In genomic region chr16:27826893-27827289, GRCh38 we compare ENCODE assay signal across 28 cellular contexts.
"Had no signal": no experiment of that assay in that cellular context is flagged by ENCODE, and none has a peak within 500 bp of the region (broad histone marks: within the 10 kb centered on the region; RNA-seq: fewer than 3 reads in every experiment).

No MANE protein-coding gene starts in this region.

- FAIRE-seq: endometrium, keratinocyte had no signal

- DNase-seq: cortex of kidney; effector memory CD8-positive, alpha-beta T cell; erythroblast; esophagus squamous epithelium; foreskin melanocyte; glutamatergic neuron; heart right ventricle; hippocampal formation; immature natural killer cell; left ventricle myocardium superior; lower lobe of right lung; nucleus accumbens; psoas muscle; right cardiac atrium; stimulated activated CD4-positive, alpha-beta T cell treated with anti-CD3 and anti-CD28 coated beads, Interleukin-12 subunit alpha, Interleukin-12 subunit beta, amount 100 ng/mL, for 4 hours; stimulated activated CD4-positive, alpha-beta T cell treated with anti-CD3 and anti-CD28 coated beads, Interleukin-1b, Interleukin-23, amount 100 ng/mL, for 48 hours; stimulated activated CD4-positive, alpha-beta T cell treated with anti-CD3 and anti-CD28 coated beads, Interleukin-4, amount 100 ng/mL, for 1 hour; stimulated activated CD8-positive, alpha-beta memory T cell treated with anti-CD3 and anti-CD28 coated beads, Interleukin-4, amount 100 ng/mL, for 48 hours; stimulated activated naive CD4-positive, alpha-beta T cell; stimulated activated naive CD8-positive, alpha-beta T cell treated with anti-CD3 and anti-CD28 coated beads, Interleukin-15, amount 100 ng/mL, for 72 hours; testis; tibial artery had no signal

- H3K27ac Mint-ChIP-seq: effector memory CD8-positive, alpha-beta T cell; immature natural killer cell; natural killer cell treated with Interleukin-12 subunit alpha and Interleukin-12 subunit beta and Interleukin-15 and Interleukin-18, amount 100 ng/mL, for 72 hours; stimulated activated naive CD8-positive, alpha-beta T cell treated with anti-CD3 and anti-CD28 coated beads, Interleukin-15, amount 100 ng/mL, for 72 hours; type B pancreatic cell had no signal

- H3K4me1 ChIP-seq: esophagus squamous epithelium, heart right ventricle, lower lobe of right lung, psoas muscle, testis, tibial artery had no signal

- H3K36me3 ChIP-seq: esophagus squamous epithelium, heart right ventricle, lower lobe of right lung, tibial artery had no signal

- H3K4me2 ChIP-seq: smooth muscle cell had no signal

- H3K36me3 Mint-ChIP-seq: natural killer cell treated with Interleukin-12 subunit alpha and Interleukin-12 subunit beta and Interleukin-15 and Interleukin-18, amount 100 ng/mL, for 72 hours; type B pancreatic cell had no signal

- H3K27me3 ChIP-seq: testis, tibial artery had no signal

- H3K4me3 Mint-ChIP-seq: effector memory CD8-positive, alpha-beta T cell; immature natural killer cell; natural killer cell treated with Interleukin-12 subunit alpha and Interleukin-12 subunit beta and Interleukin-15 and Interleukin-18, amount 100 ng/mL, for 72 hours; neural crest cell; stimulated activated naive CD8-positive, alpha-beta T cell treated with anti-CD3 and anti-CD28 coated beads, Interleukin-15, amount 100 ng/mL, for 72 hours; type B pancreatic cell had no signal

- H3K9me3 Mint-ChIP-seq: natural killer cell treated with Interleukin-12 subunit alpha and Interleukin-12 subunit beta and Interleukin-15 and Interleukin-18, amount 100 ng/mL, for 72 hours had no signal

- ATAC-seq: effector memory CD8-positive, alpha-beta T cell; heart right ventricle; left ventricle myocardium superior; lower lobe of right lung; natural killer cell treated with Interleukin-12 subunit alpha and Interleukin-12 subunit beta and Interleukin-15 and Interleukin-18, amount 100 ng/mL, for 72 hours; psoas muscle; right cardiac atrium; stimulated activated naive CD8-positive, alpha-beta T cell treated with anti-CD3 and anti-CD28 coated beads, Interleukin-15, amount 100 ng/mL, for 72 hours had no signal

- H3K4me3 ChIP-seq: esophagus squamous epithelium, heart right ventricle, lower lobe of right lung, psoas muscle, smooth muscle cell, testis, tibial artery had no signal

- H3K27ac ChIP-seq: esophagus squamous epithelium, heart right ventricle, lower lobe of right lung, psoas muscle, testis, tibial artery had no signal

- H3K4me1 Mint-ChIP-seq: immature natural killer cell; neural crest cell; stimulated activated naive CD8-positive, alpha-beta T cell treated with anti-CD3 and anti-CD28 coated beads, Interleukin-15, amount 100 ng/mL, for 72 hours had no signal

- H3K9me3 ChIP-seq: lower lobe of right lung, psoas muscle, testis had no signal
